ENCODE assay signal across 8 cellular contexts in the genomic region with DNA sequence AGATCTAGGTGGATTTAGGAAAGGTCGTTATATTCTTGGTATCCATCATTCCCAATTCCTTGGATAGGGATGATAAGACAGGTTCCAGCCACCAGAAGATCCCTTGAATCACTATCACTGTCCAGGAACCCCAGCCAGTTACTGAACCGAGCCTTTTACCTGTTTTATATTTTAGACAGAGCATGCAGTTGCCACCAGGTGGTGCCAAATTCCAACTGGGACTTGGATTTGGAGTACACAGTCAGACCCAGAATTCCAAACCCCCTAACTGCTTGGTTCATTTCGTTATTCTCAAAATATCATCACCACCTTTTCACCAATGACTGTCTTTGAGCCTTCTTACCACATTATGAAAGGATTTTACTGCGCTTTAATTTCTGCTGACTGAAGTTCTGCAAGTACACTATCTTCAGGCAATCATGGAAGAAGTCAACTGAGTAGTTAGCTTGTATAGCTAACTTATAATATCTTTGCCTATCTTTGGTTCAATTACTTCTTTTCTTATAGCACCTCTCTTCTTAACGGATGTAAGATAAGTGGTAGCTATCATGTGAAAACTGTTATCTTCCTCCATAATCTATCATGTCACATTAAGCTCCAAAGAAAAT.
DNase-seq lines count a peak whose midpoint lies in the region; ATAC-seq and TF ChIP-seq lines count a peak whose summit lies in the region.

No MANE protein-coding gene starts in this region.

- peak; percentile 33 for TF ChIP-seq CTCF in left ventricle myocardium inferior (IDR thresholded peaks at IDR 0.05; ENCODE audit: borderline replicate concordance)
- TF ChIP-seq CTCF in epithelial cell of proximal tubule (conservative IDR thresholded peaks at IDR 0.05; ENCODE audit: low read depth, low read length): peak; percentile 86
- TF ChIP-seq CTCF in progenitor cell of endocrine pancreas (IDR thresholded peaks at IDR 0.05; ENCODE audit: unreplicated experiment): peak; percentile 87

- no peaks in the 10 kb centered on the region for H3K27me3 Mint-ChIP-seq in progenitor cell of endocrine pancreas

- H3K4me3 ChIP-seq in left ventricle myocardium inferior (no peak overlapping the region), epithelial cell of proximal tubule (ENCODE audit: low read depth, low read length) (no peak overlapping the region)

- no peaks in the 10 kb centered on the region for H3K4me1 Mint-ChIP-seq in progenitor cell of endocrine pancreas (ENCODE audit: low read depth)

- CTCF ChIA-PET in HEK293T (lab: Yijun Ruan, JAX): no interaction called here

- no peaks in the 10 kb centered on the region for H3K9me3 Mint-ChIP-seq in progenitor cell of endocrine pancreas (ENCODE audit: low read depth)

- intact Hi-C loops in left ventricle myocardium inferior (cut with micrococcal nuclease) (no loop called here), Right ventricle myocardium superior (cut with DNase I) (no loop called here)

- no peak for ATAC-seq in Right ventricle myocardium superior (ENCODE audit: poor library complexity)

- H3K9me3 ChIP-seq in left ventricle myocardium inferior (replicated peaks): no peaks in the 10 kb centered on the region

- H3K4me1 ChIP-seq in left ventricle myocardium inferior: no peaks in the 10 kb centered on the region

- no peaks in the 10 kb centered on the region for H3K27me3 ChIP-seq in left ventricle myocardium inferior (ENCODE audit: low read depth)

- H3K27ac Mint-ChIP-seq in progenitor cell of endocrine pancreas: no peak overlapping the region

- no peak overlapping the region for H3K27ac ChIP-seq in left ventricle myocardium inferior (replicated peaks)

- H3K36me3 ChIP-seq in left ventricle myocardium inferior: no peaks in the 10 kb centered on the region

- H3K4me3 Mint-ChIP-seq in progenitor cell of endocrine pancreas (ENCODE audit: low read depth): no peak overlapping the region

- H3K36me3 Mint-ChIP-seq in progenitor cell of endocrine pancreas (ENCODE audit: insufficient read depth): no peaks in the 10 kb centered on the region

- POLR2A ChIA-PET in HEK293T (lab: Yijun Ruan, JAX): no interaction called here

- DNase-seq in left ventricle myocardium inferior: no peak
- DNase-seq in Right ventricle myocardium superior: no peak
- peak; percentile 34 for DNase-seq in HEK293T (ENCODE audit: extremely low spot score)
- DNase-seq in NCI-H446 treated with DMSO at 0.1 percent for 48 hours (lab: John Stamatoyannopoulos, UW): peak; percentile 1
- no peak for DNase-seq in epithelial cell of proximal tubule (ENCODE audit: low read depth)
- peak; percentile 29 for DNase-seq in progenitor cell of endocrine pancreas (ENCODE audit: low spot score, unreplicated experiment)
- no peak for DNase-seq in activated naive CD4-positive, alpha-beta T cell treated with Interleukin-2 at 50 U/mL for 16 hours
- DNase-seq in DMS79 (lab: John Stamatoyannopoulos, UW): no peak

TF ChIP-seq in HEK293T, 16 proteins besides CTCF, POLR2A, EP300 and RAD21:
- no peak for TF ChIP-seq BHLHE40 (IDR thresholded peaks at IDR 0.05; ENCODE audit: borderline replicate concordance)
- no peak for TF ChIP-seq NFRKB (IDR thresholded peaks at IDR 0.05)
- no peak for TF ChIP-seq SP1 (IDR thresholded peaks at IDR 0.05)
- no peak for TF ChIP-seq FOXK2 (IDR thresholded peaks at IDR 0.05)
- TF ChIP-seq FOXM1 (IDR thresholded peaks at IDR 0.05; ENCODE audit: borderline replicate concordance): no peak
- no peak for TF ChIP-seq ZNF384 (IDR thresholded peaks at IDR 0.05)
- no peak for TF ChIP-seq L3MBTL2 (conservative IDR thresholded peaks at IDR 0.05)
- no peak for TF ChIP-seq TARDBP (IDR thresholded peaks at IDR 0.05)
- TF ChIP-seq HDGF (IDR thresholded peaks at IDR 0.05; ENCODE audit: borderline replicate concordance): no peak
- TF ChIP-seq ARNT (IDR thresholded peaks at IDR 0.05): no peak
- TF ChIP-seq CTBP1 (IDR thresholded peaks at IDR 0.05; ENCODE audit: borderline replicate concordance): no peak

Comparison
In these comparisons a context has a peak if more than half of its experiments do, and no peak if none do; other contexts are left out.
1. DNase-seq: peak in HEK293T (single experiment), NCI-H446 treated with DMSO at 0.1 percent for 48 hours (single experiment) and progenitor cell of endocrine pancreas (single experiment); none in left ventricle myocardium inferior (single experiment), Right ventricle myocardium superior (single experiment), epithelial cell of proximal tubule (single experiment), activated naive CD4-positive, alpha-beta T cell treated with Interleukin-2 at 50 U/mL for 16 hours (single experiment) and DMS79 (single experiment).
2. CTCF ChIP-seq: peak in every context shown above with its lines; median percentile 87 in progenitor cell of endocrine pancreas; 86 in epithelial cell of proximal tubule; 33 in left ventricle myocardium inferior.